ENCODE assay signal across 1 cellular context in genomic region chr3:195875482-195876236, GRCh38.
TF ChIP-seq lines count a peak whose summit lies in the region.

No MANE protein-coding gene starts in this region.

TF ChIP-seq in WTC11, 78 proteins besides CTCF, POLR2A, EP300 and RAD21 (continued from another document):
- TF ChIP-seq ARID4B (CRISPR knock-in tag; IDR thresholded peaks at IDR 0.05; ENCODE audit: borderline replicate concordance) (no peak), NR1H2 (CRISPR knock-in tag; IDR thresholded peaks at IDR 0.05) (no peak), NFE2L1 (CRISPR knock-in tag; IDR thresholded peaks at IDR 0.05) (no peak), ZMAT4 (CRISPR knock-in tag; IDR thresholded peaks at IDR 0.05) (no peak), GRHL2 (CRISPR knock-in tag; IDR thresholded peaks at IDR 0.05; ENCODE audit: insufficient replicate concordance, severe bottlenecking) (no peak), AFF4 (CRISPR knock-in tag; IDR thresholded peaks at IDR 0.05; ENCODE audit: borderline replicate concordance) (no peak), MXD4 (CRISPR knock-in tag; IDR thresholded peaks at IDR 0.05; ENCODE audit: borderline replicate concordance) (no peak), ZBTB43 (CRISPR knock-in tag; IDR thresholded peaks at IDR 0.05) (no peak), CREB1 (CRISPR knock-in tag; IDR thresholded peaks at IDR 0.05) (no peak), ELF4 (CRISPR knock-in tag; IDR thresholded peaks at IDR 0.05; ENCODE audit: low read depth) (no peak), ZNF219 (CRISPR knock-in tag; IDR thresholded peaks at IDR 0.05; ENCODE audit: borderline replicate concordance) (no peak), FOXJ3 (CRISPR knock-in tag; IDR thresholded peaks at IDR 0.05; ENCODE audit: borderline replicate concordance) (no peak)
